ENCODE assay signal across 18 cellular contexts in the genomic region with DNA sequence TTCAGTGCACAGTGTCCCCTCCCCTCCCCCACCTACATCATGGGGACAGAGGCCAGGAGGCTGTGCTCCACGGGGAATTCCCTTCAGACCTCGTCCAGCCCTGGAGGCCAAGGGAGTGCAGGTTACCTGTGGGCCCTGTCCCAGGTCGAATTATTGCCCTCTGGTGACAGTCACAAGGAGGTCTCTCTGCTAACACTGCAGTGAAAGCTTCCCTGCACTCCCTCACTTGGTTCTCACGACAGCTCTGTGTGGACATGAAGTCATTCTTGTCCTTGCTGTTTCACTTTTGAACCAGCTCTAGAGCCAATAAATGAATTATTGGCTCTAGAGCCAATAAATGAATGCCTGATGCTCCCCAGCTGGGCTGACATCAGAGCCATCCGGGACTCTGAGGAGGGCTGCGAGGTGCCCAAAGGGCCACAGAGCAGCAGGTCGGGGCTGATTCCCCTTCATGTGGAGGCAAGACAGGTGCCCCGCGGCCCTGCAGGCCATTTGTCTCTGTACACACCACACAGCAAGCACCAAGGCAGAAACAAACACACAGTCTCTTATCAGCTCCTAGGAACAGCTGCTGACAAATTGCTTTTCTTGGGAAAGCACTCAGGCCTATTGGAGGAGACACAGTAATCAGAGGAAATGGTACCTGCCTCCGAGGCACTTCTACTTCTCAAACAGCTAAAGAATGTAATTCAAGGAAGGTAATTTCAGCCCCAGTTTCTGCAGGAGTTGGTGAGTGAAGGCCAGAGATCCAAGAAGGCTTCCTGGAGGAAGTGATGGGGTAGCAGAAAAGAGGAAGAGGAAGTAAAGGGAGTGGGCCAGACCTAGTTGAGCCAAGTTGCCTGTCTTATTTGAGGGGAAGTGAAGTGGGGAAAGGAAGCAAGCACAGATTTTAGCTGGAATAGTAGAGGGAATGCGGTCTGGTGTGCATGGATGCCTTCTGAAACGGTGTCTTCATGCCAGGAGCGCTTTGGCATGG. TPM values are rescaled to one million over a fixed set of nuclear protein-coding genes. Genes with fewer than 3 reads are reported as not detected.
DNase-seq lines count a peak whose midpoint lies in the region; ATAC-seq and TF ChIP-seq lines count a peak whose summit lies in the region.
"Had no signal": no experiment of that assay in that cellular context is flagged by ENCODE, and none has a peak within 500 bp of the region (broad histone marks: within the 10 kb centered on the region; RNA-seq: fewer than 3 reads in every experiment).

No MANE protein-coding gene starts in this region.

- H3K4me1 ChIP-seq in OCI-LY7 (ENCODE audit: insufficient read depth, low read length, poor library complexity, severe bottlenecking) (peaks cover 27% of the 10 kb centered on the region), left lung (peaks cover 0 to 11% of the 10 kb centered on the region in 2 donors), A673 (ENCODE audit: insufficient read depth, low read length, poor library complexity, severe bottlenecking) (no peaks in the 10 kb centered on the region)
- H3K4me1 ChIP-seq: breast epithelium had no signal

- in situ Hi-C loops in KBM-7 (cut with MboI; ENCODE audit: low pct_unique_long_range_greater_than_20kb, low sequenced_read_pairs), result no loop called here

- CTCF ChIA-PET in OCI-LY7 (lab: Charles Lee; ENCODE audit: unreplicated experiment), result interaction anchor here (0.5 kb wide), 1 partner anchor 172 kb away, joined by 3 read pairs; no protein-coding TSS in a partner anchor
- CTCF ChIA-PET in A673 (lab: Charles Lee), result no interaction called here

- no peaks in the 10 kb centered on the region for H3K36me3 ChIP-seq in OCI-LY7 (ENCODE audit: insufficient read depth, low read length)
- H3K36me3 ChIP-seq in left lung, result no peaks in the 10 kb centered on the region
- H3K36me3 ChIP-seq in A673 (ENCODE audit: insufficient read depth, low read length, poor library complexity, severe bottlenecking), result no peaks in the 10 kb centered on the region
- H3K36me3 ChIP-seq: breast epithelium had no signal

- H3K4me3 Mint-ChIP-seq in stimulated activated effector memory CD8-positive, alpha-beta T cell treated with anti-CD3 and anti-CD28 coated beads, Interleukin-12 subunit alpha, Interleukin-12 subunit beta, amount 100 ng/mL, for 72 hours, result no peak overlapping the region
- H3K4me3 Mint-ChIP-seq in activated T-helper 2 cell treated with anti-CD3 and anti-CD28 coated beads, Interferon-gamma antibody, Interleukin-2, Interleukin-4, amounts not matched to agents 10 μg/mL and 5 μg/mL and 100 μg/mL, durations not matched to agents 14 hours and 24 hours and 36 hours (ENCODE audit: low read depth), result no peak overlapping the region
- H3K4me3 Mint-ChIP-seq: CD4-positive, alpha-beta memory T cell had no signal

- H3K79me2 ChIP-seq in OCI-LY7 (ENCODE audit: insufficient read depth, low read depth, low read length), result no peaks in the 10 kb centered on the region

- ATAC-seq in left lung (peak; percentile 66), HG03196 (IDR thresholded peaks at IDR 0.05; ENCODE audit: unreplicated experiment) (no peak)
- peak; percentile 8 for ATAC-seq in stimulated activated effector memory CD8-positive, alpha-beta T cell treated with anti-CD3 and anti-CD28 coated beads, Interleukin-12 subunit alpha, Interleukin-12 subunit beta, amount 100 ng/mL, for 72 hours
- ATAC-seq: activated naive CD4-positive, alpha-beta T cell treated with anti-CD3 and anti-CD28 coated beads, Interleukin-2, amount 50 U/mL, for 72 hours; sciatic nerve; SK-N-SH treated with all-trans-retinoic acid at 6 μM for 48 hours had no signal

- peaks cover 2% of the 10 kb centered on the region for H3K27me3 Mint-ChIP-seq in activated T-helper 2 cell treated with anti-CD3 and anti-CD28 coated beads, Interferon-gamma antibody, Interleukin-2, Interleukin-4, amounts not matched to agents 10 μg/mL and 5 μg/mL and 100 μg/mL, durations not matched to agents 14 hours and 24 hours and 36 hours (ENCODE audit: low read depth)

- intact Hi-C loops in OCI-LY7 (cut with micrococcal nuclease; ENCODE audit: unreplicated experiment) (no loop called here), left lung (cut with DNase I) (no loop called here), A673 (cut with micrococcal nuclease; ENCODE audit: unreplicated experiment) (no loop called here)
- intact Hi-C loops in activated T-helper 2 cell treated with anti-CD3 and anti-CD28 coated beads, Interferon-gamma antibody, Interleukin-2, Interleukin-4, amounts not matched to agents 10 μg/mL and 5 μg/mL and 100 μg/mL, durations not matched to agents 14 hours and 24 hours and 36 hours (cut with micrococcal nuclease), result no loop called here

- POLR2A ChIA-PET in OCI-LY7 (lab: Charles Lee), result interaction anchor here (0.6 to 1.7 kb wide), 4 partner anchors 11 to 35 kb away, joined by 3 to 5 read pairs (median 3); no protein-coding TSS in a partner anchor
- POLR2A ChIA-PET in A673 (lab: Charles Lee; ENCODE audit: low non-redundant PET), result interaction anchor here (0.5 kb wide), 1 partner anchor 10 kb away, joined by 5 read pairs; no protein-coding TSS in a partner anchor

- no peaks in the 10 kb centered on the region for H3K9me2 ChIP-seq in OCI-LY7 (ENCODE audit: insufficient read depth, low read length)

- no peak overlapping the region for H3K27ac Mint-ChIP-seq in stimulated activated effector memory CD8-positive, alpha-beta T cell treated with anti-CD3 and anti-CD28 coated beads, Interleukin-12 subunit alpha, Interleukin-12 subunit beta, amount 100 ng/mL, for 72 hours
- no peak overlapping the region for H3K27ac Mint-ChIP-seq in activated T-helper 2 cell treated with anti-CD3 and anti-CD28 coated beads, Interferon-gamma antibody, Interleukin-2, Interleukin-4, amounts not matched to agents 10 μg/mL and 5 μg/mL and 100 μg/mL, durations not matched to agents 14 hours and 24 hours and 36 hours
- H3K27ac Mint-ChIP-seq: activated naive CD4-positive, alpha-beta T cell treated with anti-CD3 and anti-CD28 coated beads, Interleukin-2, amount 50 U/mL, for 72 hours; CD4-positive, alpha-beta memory T cell had no signal

- DNase-seq in KBM-7 (peak; percentile 23), OCI-LY7 (ENCODE audit: low spot score) (no peak), left lung (no peak), A673 (ENCODE audit: low spot score) (no peak)
- no peak for DNase-seq in stimulated activated effector memory CD8-positive, alpha-beta T cell treated with anti-CD3 and anti-CD28 coated beads, Interleukin-12 subunit alpha, Interleukin-12 subunit beta, amount 100 ng/mL, for 72 hours (ENCODE audit: low spot score in 2 of 2)
- DNase-seq in activated T-helper 2 cell treated with anti-CD3 and anti-CD28 coated beads, Interferon-gamma antibody, Interleukin-2, Interleukin-4, amounts not matched to agents 10 μg/mL and 5 μg/mL and 100 μg/mL, durations not matched to agents 14 hours and 24 hours and 36 hours (ENCODE audit: low spot score), result no peak
- DNase-seq: CD4-positive, alpha-beta memory T cell; effector memory CD4-positive, alpha-beta T cell; foreskin melanocyte; GOT3; stimulated activated CD4-positive, alpha-beta T cell treated with anti-CD3 and anti-CD28 coated beads, Interleukin-4, amount 100 ng/mL, for 4 hours; stimulated activated naive CD4-positive, alpha-beta T cell had no signal

- H4K20me1 ChIP-seq in OCI-LY7 (ENCODE audit: insufficient read depth, low read length), result no peaks in the 10 kb centered on the region

- H2AFZ ChIP-seq in OCI-LY7 (ENCODE audit: low read length), result peak overlapping the region; percentile 82

- no peak overlapping the region for H3K4me3 ChIP-seq in OCI-LY7 (ENCODE audit: low read depth, low read length, poor library complexity, severe bottlenecking)
- no peak overlapping the region for H3K4me3 ChIP-seq in left lung
- no peak overlapping the region for H3K4me3 ChIP-seq in A673 (ENCODE audit: low read depth, low read length, poor library complexity, severe bottlenecking)
- H3K4me3 ChIP-seq: breast epithelium had no signal

- no peaks in the 10 kb centered on the region for H3K4me1 Mint-ChIP-seq in stimulated activated effector memory CD8-positive, alpha-beta T cell treated with anti-CD3 and anti-CD28 coated beads, Interleukin-12 subunit alpha, Interleukin-12 subunit beta, amount 100 ng/mL, for 72 hours
- no peaks in the 10 kb centered on the region for H3K4me1 Mint-ChIP-seq in activated T-helper 2 cell treated with anti-CD3 and anti-CD28 coated beads, Interferon-gamma antibody, Interleukin-2, Interleukin-4, amounts not matched to agents 10 μg/mL and 5 μg/mL and 100 μg/mL, durations not matched to agents 14 hours and 24 hours and 36 hours (ENCODE audit: low read depth)
- H3K4me1 Mint-ChIP-seq: CD4-positive, alpha-beta memory T cell had no signal

- H3K4me2 ChIP-seq in OCI-LY7 (ENCODE audit: low read length), result peak overlapping the region; percentile 52

- no peaks in the 10 kb centered on the region for H3K9me3 ChIP-seq in OCI-LY7 (ENCODE audit: low read length)
- no peaks in the 10 kb centered on the region for H3K9me3 ChIP-seq in left lung
- no peaks in the 10 kb centered on the region for H3K9me3 ChIP-seq in A673 (ENCODE audit: low read depth, low read length, poor library complexity, severe bottlenecking)
- H3K9me3 ChIP-seq: breast epithelium had no signal

- BruUV-seq in OCI-LY7 (replicated peaks; lab: Mats Ljungman, UMichigan), result no TSS peak
- no TSS peak for BruUV-seq in A673 (replicated peaks; lab: Mats Ljungman, UMichigan)

- H3K27ac ChIP-seq in OCI-LY7 (ENCODE audit: low read depth, low read length, poor library complexity, severe bottlenecking) (peak overlapping the region; percentile 12), left lung (no peak overlapping the region), A673 (ENCODE audit: low read depth, low read length, poor library complexity, severe bottlenecking) (no peak overlapping the region)
- H3K27ac ChIP-seq: breast epithelium had no signal

- peaks cover 0 to 4% of the 10 kb centered on the region in 2 donors for H3K27me3 ChIP-seq in left lung
- H3K27me3 ChIP-seq in A673 (replicated peaks; ENCODE audit: insufficient read depth, low read depth, low read length, poor library complexity), result no peaks in the 10 kb centered on the region

- TF ChIP-seq CTCF in OCI-LY7 (conservative IDR thresholded peaks at IDR 0.05; ENCODE audit: low read length) (peak; percentile 24; the same call in 1 of the 2 replicates), left lung (IDR thresholded peaks at IDR 0.05) (no peak), A673 (conservative IDR thresholded peaks at IDR 0.05; ENCODE audit: low read depth, low read length) (no peak)

- no peaks in the 10 kb centered on the region for H3K36me3 Mint-ChIP-seq in stimulated activated effector memory CD8-positive, alpha-beta T cell treated with anti-CD3 and anti-CD28 coated beads, Interleukin-12 subunit alpha, Interleukin-12 subunit beta, amount 100 ng/mL, for 72 hours
- no peaks in the 10 kb centered on the region for H3K36me3 Mint-ChIP-seq in activated T-helper 2 cell treated with anti-CD3 and anti-CD28 coated beads, Interferon-gamma antibody, Interleukin-2, Interleukin-4, amounts not matched to agents 10 μg/mL and 5 μg/mL and 100 μg/mL, durations not matched to agents 14 hours and 24 hours and 36 hours (ENCODE audit: low read depth)
- H3K36me3 Mint-ChIP-seq: activated naive CD4-positive, alpha-beta T cell treated with anti-CD3 and anti-CD28 coated beads, Interleukin-2, amount 50 U/mL, for 72 hours; CD4-positive, alpha-beta memory T cell had no signal

- no peaks in the 10 kb centered on the region for H3K9me3 Mint-ChIP-seq in stimulated activated effector memory CD8-positive, alpha-beta T cell treated with anti-CD3 and anti-CD28 coated beads, Interleukin-12 subunit alpha, Interleukin-12 subunit beta, amount 100 ng/mL, for 72 hours
- no peaks in the 10 kb centered on the region for H3K9me3 Mint-ChIP-seq in activated T-helper 2 cell treated with anti-CD3 and anti-CD28 coated beads, Interferon-gamma antibody, Interleukin-2, Interleukin-4, amounts not matched to agents 10 μg/mL and 5 μg/mL and 100 μg/mL, durations not matched to agents 14 hours and 24 hours and 36 hours
- H3K9me3 Mint-ChIP-seq: activated naive CD4-positive, alpha-beta T cell treated with anti-CD3 and anti-CD28 coated beads, Interleukin-2, amount 50 U/mL, for 72 hours; CD4-positive, alpha-beta memory T cell had no signal

RNA-seq across cellular contexts. Expression of a gene that starts 27.5 kb away (rescaled TPM):
- 0.44 and 1.0 TPM in 2 replicates for total RNA-seq in OCI-LY7 (2014; rRNA removed; shearing (Covaris generic))
- total RNA-seq in OCI-LY7 (2022) (4.2 and 5.3 TPM in 2 replicates), left lung (not detected), A673 (2021) (not detected in 2 replicates)
- total RNA-seq in activated T-helper 2 cell treated with anti-CD3 and anti-CD28 coated beads, Interferon-gamma antibody, Interleukin-2, Interleukin-4, amounts not matched to agents 10 μg/mL and 5 μg/mL and 100 μg/mL, durations not matched to agents 14 hours and 24 hours and 36 hours, result not detected in 2 replicates
- total RNA-seq: activated naive CD4-positive, alpha-beta T cell treated with anti-CD3 and anti-CD28 coated beads, Interleukin-2, amount 50 U/mL, for 72 hours; breast epithelium; CD4-positive, alpha-beta memory T cell; MCF 10A; sciatic nerve had no signal
